Comparison of ENCODE assay signal across 17 cellular contexts in genomic region chr3:184011937-184012889, GRCh38. TPM values are rescaled to one million over a fixed set of nuclear protein-coding genes. Genes with fewer than 3 reads are reported as not detected.
DNase-seq lines count a peak whose midpoint lies in the region; ATAC-seq and TF ChIP-seq lines count a peak whose summit lies in the region.
"Had no signal": no experiment of that assay in that cellular context is flagged by ENCODE, and none has a peak within 500 bp of the region (broad histone marks: within the 10 kb centered on the region; RNA-seq: fewer than 3 reads in every experiment).

No MANE protein-coding gene starts in this region.

- DNase-seq in PC-9 (no peak), left colon (peak; percentile 37), transverse colon (peak; percentile 46), hepatic stellate cell (ENCODE audit: low spot score) (no peak)
- DNase-seq in activated CD4-positive, alpha-beta T cell treated with anti-CD3 and anti-CD28 coated beads, Interleukin-2, amount 50 U/mL, for 1 hour = no peak
- DNase-seq: DMS79, HCEC 1CT, KBM-7, NCI-H1417, NCI-H187, NCI-H226, NCI-H524 had no signal

- ATAC-seq in left colon = peak; percentile 73
- ATAC-seq in HG02870 (IDR thresholded peaks at IDR 0.05; ENCODE audit: unreplicated experiment) = no peak
- ATAC-seq: Panc1 had no signal

- H2AFZ ChIP-seq in PC-9 = no peak overlapping the region

- H3K79me2 ChIP-seq in PC-9 (ENCODE audit: low read depth) = peaks cover 89% of the 10 kb centered on the region

- H4K20me1 ChIP-seq in PC-9 (ENCODE audit: insufficient read depth) = no peaks in the 10 kb centered on the region

- no peak for TF ChIP-seq CTCF in HEK293 (tag by site-specific recombination; IDR thresholded peaks at IDR 0.05)
- no peak for TF ChIP-seq CTCF in PC-9 (conservative IDR thresholded peaks at IDR 0.05)
- TF ChIP-seq CTCF in transverse colon (IDR thresholded peaks at IDR 0.05) = peak in 1 of 5 experiments; percentile 19

- peaks cover 61% of the 10 kb centered on the region for H3F3A ChIP-seq in PC-9 (ENCODE audit: insufficient read depth, low read depth)

- H3K4me3 ChIP-seq in HEK293 (ENCODE audit: low read depth, low read length) (no peak overlapping the region), PC-9 (peak overlapping the region; percentile 6; the same call in 1 of the 2 replicates), transverse colon (no peak overlapping the region)
- H3K4me3 ChIP-seq: BLaER1 treated with 17β-estradiol and CSF1 and Interleukin-3, amounts not matched to agents 10 nM and 100 nM; SJSA1 had no signal

- in situ Hi-C loops in transverse colon (cut with MboI; ENCODE audit: low pct_ligation_motif_present in 1 of 4, low pct_unique_long_range_greater_than_20kb in 1 of 4, low sequenced_read_pairs in 3 of 4) = no loop called here

- BruUV-seq in PC-9 (replicated peaks; lab: Mats Ljungman, UMichigan) = no TSS peak

- 51 to 58% methylated on average over 5 to 6 of the region's 6 CpGs for WGBS in transverse colon (ENCODE audit: low coverage in 1 of 2), 2 donors

- H3K36me3 ChIP-seq in HEK293 (ENCODE audit: control insufficient read depth in 2 of 2, insufficient read depth in 1 of 2, low read length in 2 of 2) (peaks cover 3 to 48% of the 10 kb centered on the region in 2 experiments), PC-9 (ENCODE audit: low read depth) (peaks cover 61% of the 10 kb centered on the region), transverse colon (peaks cover 0 to 7% (median 0%) of the 10 kb centered on the region in 4 donors)

- TF ChIP-seq POLR2A in transverse colon (IDR thresholded peaks at IDR 0.05) = no peak

- H3K27me3 ChIP-seq in PC-9 (ENCODE audit: insufficient read depth, low read depth) (no peaks in the 10 kb centered on the region), transverse colon (no peaks in the 10 kb centered on the region)
- H3K27me3 ChIP-seq: BLaER1 treated with 17β-estradiol and CSF1 and Interleukin-3, amounts not matched to agents 10 nM and 100 nM; SJSA1 had no signal

- H3K27ac ChIP-seq in HEK293 (ENCODE audit: extremely low read depth, low read depth, low read length) = no peak overlapping the region
- H3K27ac ChIP-seq in PC-9 = peak overlapping the region; percentile 97
- peak overlapping the region; percentile 18 to 64 (median 40) for H3K27ac ChIP-seq in transverse colon
- H3K27ac ChIP-seq: BLaER1 treated with 17β-estradiol and CSF1 and Interleukin-3, amounts not matched to agents 10 nM and 100 nM; SJSA1 had no signal

- intact Hi-C loops in PC-9 (cut with micrococcal nuclease; ENCODE audit: unreplicated experiment) = loop anchor here (1.0 kb wide), 2 partner anchors 46 to 97 kb away; no protein-coding TSS in a partner anchor
- intact Hi-C loops in left colon (cut with DNase I, micrococcal nuclease) = loop anchor here in 1 of 2 donors (10.0 kb wide), 1 partner anchor 117 kb away; no protein-coding TSS in a partner anchor
- intact Hi-C loops in transverse colon (cut with DNase I; ENCODE audit: low total_unique reads) = no loop called here

- no peaks in the 10 kb centered on the region for H3K9me3 ChIP-seq in HEK293 (ENCODE audit: control insufficient read depth, insufficient read depth, low read depth, low read length)
- H3K9me3 ChIP-seq in PC-9 (ENCODE audit: insufficient read depth, low read depth) = peaks cover 7% of the 10 kb centered on the region; the same call in 1 of the 2 replicates
- H3K9me3 ChIP-seq in transverse colon = no peaks in the 10 kb centered on the region
- H3K9me3 ChIP-seq: BLaER1 treated with 17β-estradiol and CSF1 and Interleukin-3, amounts not matched to agents 10 nM and 100 nM; SJSA1 had no signal

- TF ChIP-seq EP300 in transverse colon (IDR thresholded peaks at IDR 0.05; ENCODE audit: low read depth) = no peak

- H3K4me2 ChIP-seq in PC-9 = peak overlapping the region; percentile 43; the same call in 1 of the 2 replicates
- H3K4me2 ChIP-seq: BLaER1 treated with 17β-estradiol and CSF1 and Interleukin-3, amounts not matched to agents 10 nM and 100 nM had no signal

- H3K4me1 ChIP-seq in HEK293 (ENCODE audit: control insufficient read depth, insufficient read depth, low read length) = no peaks in the 10 kb centered on the region
- H3K4me1 ChIP-seq in PC-9 (replicated peaks; ENCODE audit: insufficient read depth) = peaks cover 87% of the 10 kb centered on the region
- peaks cover 14 to 66% (median 40%) of the 10 kb centered on the region in 4 donors for H3K4me1 ChIP-seq in transverse colon

- CTCF ChIA-PET in HEK293 (lab: Yijun Ruan, JAX) = interaction anchor here (0.6 to 0.8 kb wide), 2 partner anchors 18 to 359 kb away, joined by 3 to 4 read pairs; no protein-coding TSS in a partner anchor
- CTCF ChIA-PET in PC-9 (lab: Charles Lee) = no interaction called here

- no peaks in the 10 kb centered on the region for H3K9me2 ChIP-seq in PC-9 (ENCODE audit: insufficient read depth)

- POLR2A ChIA-PET in HEK293 (lab: Yijun Ruan, JAX) = no interaction called here
- POLR2A ChIA-PET in PC-9 (lab: Charles Lee; ENCODE audit: unreplicated experiment) = no interaction called here

TF ChIP-seq in HEK293, 187 proteins besides CTCF, POLR2A, EP300 and RAD21:
- TF ChIP-seq ZNF837 (tag by site-specific recombination; IDR thresholded peaks at IDR 0.05) = no peak
- no peak for TF ChIP-seq ZNF112 (tag by site-specific recombination; IDR thresholded peaks at IDR 0.05)
- no peak for TF ChIP-seq ZNF140 (tag by site-specific recombination; IDR thresholded peaks at IDR 0.05)
- peak; percentile 99 for TF ChIP-seq ZNF529 (tag by site-specific recombination; IDR thresholded peaks at IDR 0.05; ENCODE audit: insufficient replicate concordance)
- TF ChIP-seq ZNF23 (tag by site-specific recombination; IDR thresholded peaks at IDR 0.05; ENCODE audit: borderline replicate concordance) = no peak
- TF ChIP-seq ZNF366 (tag by site-specific recombination; conservative IDR thresholded peaks at IDR 0.05) = no peak

RNA-seq across cellular contexts. Expression of gene ABCC5, which starts 5.5 kb away (rescaled TPM):
- total RNA-seq in PC-9 (2021) (133 and 151 TPM in 2 replicates), left colon (10 to 100 TPM; 46.6 to 47.6 TPM), transverse colon (100 to 1,000 TPM in 1 of 4 donors, 10 to 100 TPM in 3; 74.1 to 168 (median 83.8) TPM)

RNA-seq across cellular contexts. Expression of gene HTR3D, which starts 19.3 kb away (rescaled TPM):
- total RNA-seq in PC-9 (2021) (not detected in 2 replicates), left colon (not detected), transverse colon (not detected)
- total RNA-seq: SJSA1 had no signal

RNA-seq across cellular contexts. Expression of gene HTR3C, which starts 40.6 kb away (rescaled TPM):
- total RNA-seq in PC-9 (2021) (not detected in 2 replicates), left colon (not detected), transverse colon (under 1 TPM in 1 of 4 donors, not detected in 3; 0.48 TPM)
- total RNA-seq: SJSA1 had no signal

Comparison
In these comparisons a context has a peak if more than half of its experiments do, and no peak if none do; other contexts are left out.
1. DNase-seq: peak in left colon (2 of 2) and transverse colon (single experiment); none in PC-9 (0 of 2), activated CD4-positive, alpha-beta T cell treated with anti-CD3 and anti-CD28 coated beads, Interleukin-2, amount 50 U/mL, for 1 hour (single experiment) and hepatic stellate cell (single experiment).